In genomic region chr14:50871914-50872732, GRCh38 we compare ENCODE assay signal across 10 cellular contexts. TPM values are rescaled to one million over a fixed set of nuclear protein-coding genes. Genes with fewer than 3 reads are reported as not detected.
DNase-seq lines count a peak whose midpoint lies in the region; ATAC-seq and TF ChIP-seq lines count a peak whose summit lies in the region.
"Had no signal": no experiment of that assay in that cellular context is flagged by ENCODE, and none has a peak within 500 bp of the region (broad histone marks: within the 10 kb centered on the region; RNA-seq: fewer than 3 reads in every experiment).

Gene ABHD12B (plus strand): TSS chr14:50872053. CDS start chr14:50872175, 122 bp downstream.

- in situ Hi-C loops in GM13977 (cut with MboI; ENCODE audit: low pct_unique_long_range_greater_than_20kb, low sequenced_read_pairs, unreplicated experiment) = loop anchor here (25.0 kb wide), 1 partner anchor 285 kb away; no protein-coding TSS in a partner anchor

- H3K4me3 ChIP-seq in HUES6 (ENCODE audit: low read depth, low read length) = peak within 1 kb of the TSS; percentile 53
- peak within 1 kb of the TSS; percentile 62 for H3K4me3 ChIP-seq in coronary artery
- H3K4me3 ChIP-seq in left lung = peak within 1 kb of the TSS in 1 of 2 donors; percentile 14
- no peak within 1 kb of the TSS for H3K4me3 ChIP-seq in PC-3 (ENCODE audit: low read length)

- H3K36me3 ChIP-seq in HUES6 (ENCODE audit: control insufficient read depth, insufficient read depth, low read length) (no peaks in the 10 kb centered on the region), left lung (no peaks in the 10 kb centered on the region), PC-3 (ENCODE audit: low read depth, low read length) (no peaks in the 10 kb centered on the region)

- ATAC-seq in left lung (peak; percentile 64), PC-3 (no peak)
- ATAC-seq in stimulated activated effector memory CD8-positive, alpha-beta T cell treated with anti-CD3 and anti-CD28 coated beads, Interleukin-12 subunit alpha, Interleukin-12 subunit beta, amount 100 ng/mL, for 72 hours = no peak

- intact Hi-C loops in left lung (cut with DNase I) (no loop called here), PC-3 (cut with micrococcal nuclease) (no loop called here)

- peak within 1 kb of the TSS; percentile 17 for H3K27ac Mint-ChIP-seq in stimulated activated effector memory CD8-positive, alpha-beta T cell treated with anti-CD3 and anti-CD28 coated beads, Interleukin-12 subunit alpha, Interleukin-12 subunit beta, amount 100 ng/mL, for 72 hours

- no peaks in the 10 kb centered on the region for H3K9me3 ChIP-seq in HUES6 (ENCODE audit: control insufficient read depth, insufficient read depth, low read depth, low read length)
- H3K9me3 ChIP-seq in left lung = no peaks in the 10 kb centered on the region
- no peaks in the 10 kb centered on the region for H3K9me3 ChIP-seq in PC-3 (ENCODE audit: low read length)

- TF ChIP-seq CTCF in coronary artery (IDR thresholded peaks at IDR 0.05) (no peak), left lung (IDR thresholded peaks at IDR 0.05) (no peak), PC-3 (conservative IDR thresholded peaks at IDR 0.05; ENCODE audit: low read depth, low read length) (no peak), GM13977 (IDR thresholded peaks at IDR 0.05; ENCODE audit: extremely low read depth, insufficient read depth, missing control alignments) (no peak)

- H3K27ac ChIP-seq in HUES6 (ENCODE audit: low read depth, low read length) (no peak within 1 kb of the TSS), coronary artery (no peak within 1 kb of the TSS), left lung (no peak within 1 kb of the TSS), PC-3 (ENCODE audit: low read length) (no peak within 1 kb of the TSS)

- peaks cover 6% of the 10 kb centered on the region for H3K36me3 Mint-ChIP-seq in stimulated activated effector memory CD8-positive, alpha-beta T cell treated with anti-CD3 and anti-CD28 coated beads, Interleukin-12 subunit alpha, Interleukin-12 subunit beta, amount 100 ng/mL, for 72 hours

- no TSS peak for BruUV-seq in PC-3 (replicated peaks; lab: Mats Ljungman, UMichigan)

- no peak within 1 kb of the TSS for H3K4me2 ChIP-seq in PC-3 (ENCODE audit: low read length)

- no peaks in the 10 kb centered on the region for H3K79me2 ChIP-seq in PC-3 (ENCODE audit: low read length)

- H3K4me1 ChIP-seq in HUES6 (ENCODE audit: control insufficient read depth, insufficient read depth, low read length) = peaks cover 27% of the 10 kb centered on the region
- H3K4me1 ChIP-seq in left lung = peaks cover 0 to 8% of the 10 kb centered on the region in 2 donors
- H3K4me1 ChIP-seq in PC-3 (ENCODE audit: insufficient read depth, low read length) = peaks cover 8% of the 10 kb centered on the region

- no peak for DNase-seq in coronary artery (ENCODE audit: low spot score)
- DNase-seq in left lung = peak in 1 of 2 donors; percentile 84
- DNase-seq in stimulated activated effector memory CD8-positive, alpha-beta T cell treated with anti-CD3 and anti-CD28 coated beads, Interleukin-12 subunit alpha, Interleukin-12 subunit beta, amount 100 ng/mL, for 72 hours (ENCODE audit: low spot score in 2 of 2) = no peak
- no peak for DNase-seq in PC-3
- no peak for DNase-seq in GM13977 (ENCODE audit: low spot score)
- no peak for DNase-seq in activated CD4-positive, alpha-beta T cell treated with anti-CD3 and anti-CD28 coated beads, Interleukin-2, amount 50 U/mL, for 1 hour
- DNase-seq: activated T-cell treated with anti-CD3 and anti-CD28 coated beads, Interleukin-2, amount 50 U/mL, for 1 hour; NCI-H2107; SW 1271 had no signal

- POLR2A ChIA-PET in PC-3 (lab: Charles Lee; ENCODE audit: unreplicated experiment) = no interaction called here

- H3F3A ChIP-seq in PC-3 (ENCODE audit: low read length, unreplicated experiment) = no peaks in the 10 kb centered on the region

- H3K4me3 Mint-ChIP-seq in stimulated activated effector memory CD8-positive, alpha-beta T cell treated with anti-CD3 and anti-CD28 coated beads, Interleukin-12 subunit alpha, Interleukin-12 subunit beta, amount 100 ng/mL, for 72 hours = peak within 1 kb of the TSS; percentile 2

- H3K9ac ChIP-seq in HUES6 (ENCODE audit: low read length) (no peak within 1 kb of the TSS), PC-3 (ENCODE audit: low read length) (no peak within 1 kb of the TSS)

- no peaks in the 10 kb centered on the region for H4K20me1 ChIP-seq in PC-3 (ENCODE audit: low read length)

- no peaks in the 10 kb centered on the region for H3K9me3 Mint-ChIP-seq in stimulated activated effector memory CD8-positive, alpha-beta T cell treated with anti-CD3 and anti-CD28 coated beads, Interleukin-12 subunit alpha, Interleukin-12 subunit beta, amount 100 ng/mL, for 72 hours

- H3K27me3 ChIP-seq in HUES6 (ENCODE audit: control insufficient read depth, insufficient read depth, low read length) (peaks cover 46% of the 10 kb centered on the region), left lung (peaks cover 21 to 33% of the 10 kb centered on the region in 2 donors), PC-3 (ENCODE audit: low read length) (no peaks in the 10 kb centered on the region)

- CTCF ChIA-PET in PC-3 (lab: Charles Lee) = interaction anchor here (0.9 kb wide), 1 partner anchor 11 kb away, joined by 4 read pairs; no protein-coding TSS in a partner anchor

- H3K4me1 Mint-ChIP-seq in stimulated activated effector memory CD8-positive, alpha-beta T cell treated with anti-CD3 and anti-CD28 coated beads, Interleukin-12 subunit alpha, Interleukin-12 subunit beta, amount 100 ng/mL, for 72 hours = peaks cover 23% of the 10 kb centered on the region

- no peak within 1 kb of the TSS for H2AFZ ChIP-seq in PC-3 (ENCODE audit: low read length)

- H3K9me2 ChIP-seq in PC-3 (replicated peaks; ENCODE audit: low read length) = no peaks in the 10 kb centered on the region

RNA-seq across cellular contexts. Expression of gene ABHD12B, which starts in this region (rescaled TPM):
- total RNA-seq in left lung = not detected
- total RNA-seq in PC-3 (2014; rRNA removed) = not detected in 2 replicates

Comparison
In these comparisons a context has a peak if more than half of its experiments do, and no peak if none do; other contexts are left out.
1. Peak in ATAC-seq in left lung; RNA of the gene not detected or under 1 TPM.